In genomic region chr7:27132978-27133377, GRCh38 we compare ENCODE assay signal across 2 cellular contexts.
TF ChIP-seq lines count a peak whose summit lies in the region.

No MANE protein-coding gene starts in this region.

TF ChIP-seq in IMR-90, 13 proteins besides CTCF, POLR2A, EP300 and RAD21:
- TF ChIP-seq FOS (IDR thresholded peaks at IDR 0.05; ENCODE audit: low read depth, low read length) (no peak), RFX5 (IDR thresholded peaks at IDR 0.05; ENCODE audit: low read depth, low read length) (no peak), NFE2L2 (IDR thresholded peaks at IDR 0.05; ENCODE audit: low read depth, low read length) (no peak), SMC3 (IDR thresholded peaks at IDR 0.05; ENCODE audit: low read depth, low read length) (no peak), MXI1 (IDR thresholded peaks at IDR 0.05; ENCODE audit: borderline replicate concordance, low read depth, low read length) (no peak), RCOR1 (IDR thresholded peaks at IDR 0.05; ENCODE audit: insufficient replicate concordance, low read length) (no peak), CEBPB (IDR thresholded peaks at IDR 0.05; ENCODE audit: low read depth, low read length) (no peak), MAZ (IDR thresholded peaks at IDR 0.05; ENCODE audit: borderline replicate concordance, low read depth, low read length) (no peak), MAFK (IDR thresholded peaks at IDR 0.05; ENCODE audit: low read depth, low read length) (no peak), BHLHE40 (IDR thresholded peaks at IDR 0.05; ENCODE audit: low read depth, low read length) (no peak), CHD1 (IDR thresholded peaks at IDR 0.05; ENCODE audit: low read depth, low read length) (no peak)
- TF ChIP-seq, protein P1, sequence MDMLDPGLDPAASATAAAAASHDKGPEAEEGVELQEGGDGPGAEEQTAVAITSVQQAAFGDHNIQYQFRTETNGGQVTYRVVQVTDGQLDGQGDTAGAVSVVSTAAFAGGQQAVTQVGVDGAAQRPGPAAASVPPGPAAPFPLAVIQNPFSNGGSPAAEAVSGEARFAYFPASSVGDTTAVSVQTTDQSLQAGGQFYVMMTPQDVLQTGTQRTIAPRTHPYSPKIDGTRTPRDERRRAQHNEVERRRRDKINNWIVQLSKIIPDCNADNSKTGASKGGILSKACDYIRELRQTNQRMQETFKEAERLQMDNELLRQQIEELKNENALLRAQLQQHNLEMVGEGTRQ (IDR thresholded peaks at IDR 0.05; ENCODE audit: low read depth, low read length), result no peak
- TF ChIP-seq, protein P2, sequence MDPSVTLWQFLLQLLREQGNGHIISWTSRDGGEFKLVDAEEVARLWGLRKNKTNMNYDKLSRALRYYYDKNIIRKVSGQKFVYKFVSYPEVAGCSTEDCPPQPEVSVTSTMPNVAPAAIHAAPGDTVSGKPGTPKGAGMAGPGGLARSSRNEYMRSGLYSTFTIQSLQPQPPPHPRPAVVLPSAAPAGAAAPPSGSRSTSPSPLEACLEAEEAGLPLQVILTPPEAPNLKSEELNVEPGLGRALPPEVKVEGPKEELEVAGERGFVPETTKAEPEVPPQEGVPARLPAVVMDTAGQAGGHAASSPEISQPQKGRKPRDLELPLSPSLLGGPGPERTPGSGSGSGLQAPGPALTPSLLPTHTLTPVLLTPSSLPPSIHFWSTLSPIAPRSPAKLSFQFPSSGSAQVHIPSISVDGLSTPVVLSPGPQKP (IDR thresholded peaks at IDR 0.05; ENCODE audit: borderline replicate concordance, low read depth, low read length), result no peak

TF ChIP-seq in endothelial cell of umbilical vein, 7 proteins besides CTCF, POLR2A, EP300 and RAD21:
- no peak for TF ChIP-seq POLR2AphosphoS5 (IDR thresholded peaks at IDR 0.05; ENCODE audit: insufficient read depth, low read depth, low read length)
- TF ChIP-seq JUN (IDR thresholded peaks at IDR 0.05; ENCODE audit: borderline replicate concordance, insufficient read depth, insufficient read length, low read depth), result no peak
- TF ChIP-seq GATA2 (IDR thresholded peaks at IDR 0.05; ENCODE audit: insufficient read depth, insufficient read length, low read depth, low read length), result no peak
